Comparison of ENCODE assay signal across 8 cellular contexts in the genomic region with DNA sequence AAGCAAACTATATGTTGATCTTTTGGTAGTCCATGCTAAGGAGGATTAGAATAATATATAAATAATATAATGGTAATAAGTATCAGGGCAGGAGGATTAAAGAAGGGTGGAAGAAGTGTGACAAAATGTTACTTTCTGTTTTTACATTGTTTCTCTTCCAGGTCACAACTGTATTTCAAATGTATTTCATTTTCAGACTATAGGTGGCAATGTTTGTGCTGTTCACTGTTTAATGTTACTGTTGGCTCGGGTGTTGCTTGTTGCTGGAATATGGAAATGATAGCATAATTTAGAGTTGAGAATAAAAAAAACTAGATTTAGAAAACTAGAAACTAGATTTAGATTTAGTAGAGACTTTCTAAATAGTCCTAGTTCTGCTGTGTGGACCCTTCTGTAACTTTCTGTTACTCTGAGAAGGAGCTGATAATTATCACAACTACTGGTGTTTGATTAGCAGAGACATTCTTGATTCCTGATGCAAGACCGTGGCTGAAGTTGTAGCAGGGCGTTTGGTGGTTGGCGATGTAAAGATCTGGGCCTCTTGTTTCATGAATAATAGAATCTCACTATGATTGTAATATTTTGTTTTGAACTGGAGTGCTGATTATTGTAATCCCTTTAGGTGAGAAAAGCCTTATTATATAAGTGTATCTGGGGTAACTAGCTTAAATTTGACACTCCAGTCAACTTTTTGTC. TPM values are rescaled to one million over a fixed set of nuclear protein-coding genes. Genes with fewer than 3 reads are reported as not detected.
A peak's percentile ranks its signal among the peaks of the same experiment; 100 is the strongest.
DNase-seq lines count a peak whose midpoint lies in the region; ATAC-seq and TF ChIP-seq lines count a peak whose summit lies in the region.

No MANE protein-coding gene starts in this region.

- H3K27ac Mint-ChIP-seq in activated naive CD8-positive, alpha-beta T cell treated with anti-CD3 and anti-CD28 coated beads, Interleukin-2, amount 10 ng/mL, durations not matched to agents 7 days and 5 days = no peak overlapping the region
- H3K27ac Mint-ChIP-seq in activated naive CD8-positive, alpha-beta T cell treated with anti-CD3 and anti-CD28 coated beads for 36 hours = no peak overlapping the region
- H3K27ac Mint-ChIP-seq in chondrocyte (ENCODE audit: unreplicated experiment) = no peak overlapping the region
- H3K27ac Mint-ChIP-seq in activated CD4-positive, alpha-beta memory T cell treated with anti-CD3 and anti-CD28 coated beads for 36 hours = no peak overlapping the region

- peaks cover 5% of the 10 kb centered on the region for H3K4me1 Mint-ChIP-seq in activated naive CD8-positive, alpha-beta T cell treated with anti-CD3 and anti-CD28 coated beads, Interleukin-2, amount 10 ng/mL, durations not matched to agents 7 days and 5 days
- H3K4me1 Mint-ChIP-seq in activated naive CD8-positive, alpha-beta T cell treated with anti-CD3 and anti-CD28 coated beads for 36 hours = peaks cover 5% of the 10 kb centered on the region
- peaks cover 17% of the 10 kb centered on the region for H3K4me1 Mint-ChIP-seq in chondrocyte (ENCODE audit: low read depth)
- peaks cover 10% of the 10 kb centered on the region for H3K4me1 Mint-ChIP-seq in activated CD4-positive, alpha-beta memory T cell treated with anti-CD3 and anti-CD28 coated beads for 36 hours (ENCODE audit: low read depth)

- ATAC-seq in activated naive CD8-positive, alpha-beta T cell treated with anti-CD3 and anti-CD28 coated beads, Interleukin-2, amount 10 ng/mL, durations not matched to agents 7 days and 5 days (ENCODE audit: low read depth) = peak; percentile 45

- no peak for DNase-seq in activated naive CD8-positive, alpha-beta T cell treated with anti-CD3 and anti-CD28 coated beads, Interleukin-2, amount 10 ng/mL, durations not matched to agents 7 days and 5 days
- DNase-seq in activated naive CD8-positive, alpha-beta T cell treated with anti-CD3 and anti-CD28 coated beads for 36 hours = no peak
- peak; percentile 31 to 69 for DNase-seq in Kasumi-1 (lab: John Stamatoyannopoulos, UW)
- no peak for DNase-seq in chondrocyte (ENCODE audit: low spot score)
- peak; percentile 60 for DNase-seq in renal cortical epithelial cell (ENCODE audit: low read depth)
- DNase-seq in putamen (ENCODE audit: low spot score) = no peak
- no peak for DNase-seq in NCI-H774 (lab: John Stamatoyannopoulos, UW)
- DNase-seq in activated CD4-positive, alpha-beta memory T cell treated with anti-CD3 and anti-CD28 coated beads for 36 hours = no peak

- intact Hi-C loops in activated CD4-positive, alpha-beta memory T cell treated with anti-CD3 and anti-CD28 coated beads for 36 hours (cut with micrococcal nuclease) = no loop called here

- POLR2A ChIA-PET in activated naive CD8-positive, alpha-beta T cell treated with anti-CD3 and anti-CD28 coated beads, Interleukin-2, amount 10 ng/mL, durations not matched to agents 7 days and 5 days (lab: Charles Lee) = no interaction called here
- POLR2A ChIA-PET in activated CD4-positive, alpha-beta memory T cell treated with anti-CD3 and anti-CD28 coated beads for 36 hours (lab: Charles Lee) = no interaction called here

- CTCF ChIA-PET in activated CD4-positive, alpha-beta memory T cell treated with anti-CD3 and anti-CD28 coated beads for 36 hours (lab: Charles Lee) = interaction anchor here (1.1 to 2.4 kb wide), 2 partner anchors 8 to 70 kb away, joined by 5 to 8 read pairs; a partner anchor contains a TSS

- H3K4me3 Mint-ChIP-seq in activated naive CD8-positive, alpha-beta T cell treated with anti-CD3 and anti-CD28 coated beads, Interleukin-2, amount 10 ng/mL, durations not matched to agents 7 days and 5 days = no peak overlapping the region
- H3K4me3 Mint-ChIP-seq in activated naive CD8-positive, alpha-beta T cell treated with anti-CD3 and anti-CD28 coated beads for 36 hours = no peak overlapping the region
- H3K4me3 Mint-ChIP-seq in chondrocyte (ENCODE audit: unreplicated experiment) = no peak overlapping the region
- H3K4me3 Mint-ChIP-seq in activated CD4-positive, alpha-beta memory T cell treated with anti-CD3 and anti-CD28 coated beads for 36 hours = no peak overlapping the region

- H3K36me3 Mint-ChIP-seq in activated naive CD8-positive, alpha-beta T cell treated with anti-CD3 and anti-CD28 coated beads, Interleukin-2, amount 10 ng/mL, durations not matched to agents 7 days and 5 days = peaks cover 2% of the 10 kb centered on the region
- H3K36me3 Mint-ChIP-seq in activated naive CD8-positive, alpha-beta T cell treated with anti-CD3 and anti-CD28 coated beads for 36 hours = no peaks in the 10 kb centered on the region
- no peaks in the 10 kb centered on the region for H3K36me3 Mint-ChIP-seq in chondrocyte (ENCODE audit: low read depth)
- no peaks in the 10 kb centered on the region for H3K36me3 Mint-ChIP-seq in activated CD4-positive, alpha-beta memory T cell treated with anti-CD3 and anti-CD28 coated beads for 36 hours

- peaks cover 4% of the 10 kb centered on the region for H3K27me3 Mint-ChIP-seq in activated naive CD8-positive, alpha-beta T cell treated with anti-CD3 and anti-CD28 coated beads, Interleukin-2, amount 10 ng/mL, durations not matched to agents 7 days and 5 days
- no peaks in the 10 kb centered on the region for H3K27me3 Mint-ChIP-seq in activated naive CD8-positive, alpha-beta T cell treated with anti-CD3 and anti-CD28 coated beads for 36 hours
- no peaks in the 10 kb centered on the region for H3K27me3 Mint-ChIP-seq in chondrocyte (ENCODE audit: low read depth)
- H3K27me3 Mint-ChIP-seq in activated CD4-positive, alpha-beta memory T cell treated with anti-CD3 and anti-CD28 coated beads for 36 hours = no peaks in the 10 kb centered on the region

- H3K9me3 Mint-ChIP-seq in activated naive CD8-positive, alpha-beta T cell treated with anti-CD3 and anti-CD28 coated beads, Interleukin-2, amount 10 ng/mL, durations not matched to agents 7 days and 5 days = no peaks in the 10 kb centered on the region
- no peaks in the 10 kb centered on the region for H3K9me3 Mint-ChIP-seq in activated naive CD8-positive, alpha-beta T cell treated with anti-CD3 and anti-CD28 coated beads for 36 hours
- H3K9me3 Mint-ChIP-seq in chondrocyte (ENCODE audit: low read depth) = no peaks in the 10 kb centered on the region
- no peaks in the 10 kb centered on the region for H3K9me3 Mint-ChIP-seq in activated CD4-positive, alpha-beta memory T cell treated with anti-CD3 and anti-CD28 coated beads for 36 hours

- TF ChIP-seq CTCF in chondrocyte (IDR thresholded peaks at IDR 0.05) = peak; percentile 81

RNA-seq across cellular contexts. Expression of a gene that starts 7.9 kb away (rescaled TPM):
- 1 to 10 TPM; 4.4 to 7.4 TPM for total RNA-seq in activated naive CD8-positive, alpha-beta T cell treated with anti-CD3 and anti-CD28 coated beads, Interleukin-2, amount 10 ng/mL, durations not matched to agents 7 days and 5 days
- total RNA-seq in activated naive CD8-positive, alpha-beta T cell treated with anti-CD3 and anti-CD28 coated beads for 36 hours = 10 to 100 TPM; 10.5 to 14.4 TPM
- 21.6 to 27.6 TPM (median 25.8 TPM) in 3 replicates for total RNA-seq in chondrocyte
- 51.9 and 80.2 TPM in 2 replicates for total RNA-seq in renal cortical epithelial cell
- 1 to 10 TPM; 3.4 to 3.8 TPM for total RNA-seq in activated CD4-positive, alpha-beta memory T cell treated with anti-CD3 and anti-CD28 coated beads for 36 hours

Comparison
In these comparisons a context has a peak if more than half of its experiments do, and no peak if none do; other contexts are left out.
1. DNase-seq: peak in Kasumi-1 (2 of 2) and renal cortical epithelial cell (single experiment); none in activated naive CD8-positive, alpha-beta T cell treated with anti-CD3 and anti-CD28 coated beads, Interleukin-2, amount 10 ng/mL, durations not matched to agents 7 days and 5 days (single experiment), activated naive CD8-positive, alpha-beta T cell treated with anti-CD3 and anti-CD28 coated beads for 36 hours (single experiment), chondrocyte (single experiment), putamen (single experiment), NCI-H774 (single experiment) and activated CD4-positive, alpha-beta memory T cell treated with anti-CD3 and anti-CD28 coated beads for 36 hours (single experiment).